ENCODE assay signal across 8 cellular contexts in the genomic region with DNA sequence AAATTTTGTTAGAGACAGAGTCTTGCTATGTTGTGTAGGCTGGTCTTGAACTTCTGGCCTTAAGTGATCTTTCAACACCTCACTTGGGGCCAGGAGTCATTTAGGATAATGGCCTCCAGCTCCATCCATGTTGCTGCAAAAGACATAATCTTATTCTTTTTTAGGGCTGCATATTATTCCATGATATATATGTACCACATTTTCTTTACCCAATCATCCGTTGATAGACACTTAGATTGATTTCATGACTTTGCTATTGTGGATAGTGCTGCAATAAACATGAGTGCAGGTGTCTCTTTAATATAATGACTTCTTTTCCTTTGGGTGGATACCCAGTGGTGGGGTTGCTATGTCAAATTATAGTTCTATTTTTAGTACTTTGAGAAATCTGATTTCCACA.
"Had no signal": no experiment of that assay in that cellular context is flagged by ENCODE, and none has a peak within 500 bp of the region (broad histone marks: within the 10 kb centered on the region; RNA-seq: fewer than 3 reads in every experiment).

No MANE protein-coding gene starts in this region.

- DNase-seq: GDM1, GF-D8 had no signal

- ATAC-seq: GM12878 had no signal

- FAIRE-seq: G401.6, GM12878, GM12891, GM12892, GM18507, GM19239 had no signal

- H3K4me3 ChIP-seq: GM12878 had no signal
